In genomic region chr17:4004517-4005295, GRCh38 we compare ENCODE assay signal across 7 cellular contexts. TPM values are rescaled to one million over a fixed set of nuclear protein-coding genes. Genes with fewer than 3 reads are reported as not detected.
DNase-seq lines count a peak whose midpoint lies in the region; ATAC-seq and TF ChIP-seq lines count a peak whose summit lies in the region.

No MANE protein-coding gene starts in this region.

- H3K9me3 ChIP-seq in OCI-LY7 (ENCODE audit: low read length): no peaks in the 10 kb centered on the region

- H2AFZ ChIP-seq in OCI-LY7 (ENCODE audit: low read length): no peak overlapping the region

- peaks cover 13% of the 10 kb centered on the region for H3K4me1 ChIP-seq in OCI-LY7 (ENCODE audit: insufficient read depth, low read length, poor library complexity, severe bottlenecking)

- H3K27ac ChIP-seq in OCI-LY7 (ENCODE audit: low read depth, low read length, poor library complexity, severe bottlenecking): no peak overlapping the region

- peaks cover 42% of the 10 kb centered on the region for H3K36me3 ChIP-seq in OCI-LY7 (ENCODE audit: insufficient read depth, low read length)

- POLR2A ChIA-PET in OCI-LY7 (lab: Charles Lee): no interaction called here

- peak; percentile 71 for DNase-seq in GM19240 (ENCODE audit: insufficient read length, low spot score)
- DNase-seq in OCI-LY7 (ENCODE audit: low spot score): peak; percentile 72
- peak; percentile 20 for DNase-seq in activated effector memory CD4-positive, alpha-beta T cell treated with Interleukin-2 at 50 U/mL for 16 hours
- DNase-seq in head of caudate nucleus: peak in 38 of 42 donors; percentile 24 to 80 (median 55)
- no peak for DNase-seq in retinal pigment epithelial cell (ENCODE audit: low read depth)

- BruUV-seq in OCI-LY7 (replicated peaks; lab: Mats Ljungman, UMichigan): no TSS peak

- H3K4me3 ChIP-seq in OCI-LY7 (ENCODE audit: low read depth, low read length, poor library complexity, severe bottlenecking): no peak overlapping the region
- H3K4me3 ChIP-seq in retinal pigment epithelial cell (ENCODE audit: low read length): no peak overlapping the region

- no peaks in the 10 kb centered on the region for H3K79me2 ChIP-seq in OCI-LY7 (ENCODE audit: insufficient read depth, low read depth, low read length)

- CTCF ChIA-PET in OCI-LY7 (lab: Charles Lee; ENCODE audit: unreplicated experiment): no interaction called here

- ATAC-seq in HG02970 (IDR thresholded peaks at IDR 0.05; ENCODE audit: low FRiP score, unreplicated experiment): no peak
- no peak for ATAC-seq in GM18873 (IDR thresholded peaks at IDR 0.05; ENCODE audit: low FRiP score, unreplicated experiment)

- intact Hi-C loops in OCI-LY7 (cut with micrococcal nuclease; ENCODE audit: unreplicated experiment): loop anchor here (1.0 kb wide), 4 partner anchors 37 to 141 kb away; no protein-coding TSS in a partner anchor
- intact Hi-C loops in head of caudate nucleus (cut with DNase I): loop anchor here (10.0 kb wide), 1 partner anchor 90 kb away; the partner anchor contains the start of gene P2RX1

- no peaks in the 10 kb centered on the region for H3K9me2 ChIP-seq in OCI-LY7 (ENCODE audit: insufficient read depth, low read length)

- no peaks in the 10 kb centered on the region for H4K20me1 ChIP-seq in OCI-LY7 (ENCODE audit: insufficient read depth, low read length)

- no peak overlapping the region for H3K4me2 ChIP-seq in OCI-LY7 (ENCODE audit: low read length)

- TF ChIP-seq CTCF in OCI-LY7 (conservative IDR thresholded peaks at IDR 0.05; ENCODE audit: low read length) (peak; percentile 96), retinal pigment epithelial cell (conservative IDR thresholded peaks at IDR 0.05; ENCODE audit: low read depth, low read length) (peak; percentile 80)

RNA-seq across cellular contexts. Expression of gene ATP2A3, which starts 40.5 kb away (rescaled TPM):
- 84.0 and 108 TPM in 2 replicates for total RNA-seq in OCI-LY7 (2014; rRNA removed; shearing (Covaris generic))
- 322 and 353 TPM in 2 replicates for total RNA-seq in OCI-LY7 (2022)
